ENCODE assay signal across 22 cellular contexts in the genomic region with DNA sequence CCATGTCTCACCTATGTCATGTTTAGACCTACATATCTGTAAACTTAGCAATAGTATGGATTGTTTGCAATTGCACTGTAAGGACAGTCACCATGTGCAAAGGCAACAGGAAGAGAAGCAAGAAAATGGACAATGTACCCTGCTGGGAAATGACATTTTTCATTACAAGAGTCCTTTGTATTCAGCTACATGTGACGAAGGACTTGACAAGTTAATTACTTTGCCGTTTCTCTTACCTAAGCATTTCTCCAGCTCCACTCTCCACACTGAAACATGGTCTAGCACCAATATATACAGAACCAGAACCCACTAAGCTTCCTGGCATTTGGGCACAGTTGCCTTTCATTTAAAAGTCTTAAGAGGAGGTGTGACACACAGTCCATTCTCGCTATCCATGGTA.
DNase-seq lines count a peak whose midpoint lies in the region; FAIRE-seq and TF ChIP-seq lines count a peak whose summit lies in the region.
"Had no signal": no experiment of that assay in that cellular context is flagged by ENCODE, and none has a peak within 500 bp of the region (broad histone marks: within the 10 kb centered on the region; RNA-seq: fewer than 3 reads in every experiment).

No MANE protein-coding gene starts in this region.

- H3K4me3 ChIP-seq in small intestine (ENCODE audit: low read depth in 1 of 2, low read length in 2 of 2), result no peak overlapping the region
- H3K4me3 ChIP-seq in WERI-Rb-1 (ENCODE audit: low read depth, low read length), result no peak overlapping the region

- H3K27me3 ChIP-seq in small intestine (ENCODE audit: control insufficient read depth in 2 of 2, insufficient read depth in 2 of 2, low read length in 2 of 2) (peaks cover 0 to 3% of the 10 kb centered on the region in 2 donors), WERI-Rb-1 (ENCODE audit: insufficient read depth, low read depth, severe bottlenecking) (no peaks in the 10 kb centered on the region)

- H3K9me3 ChIP-seq in small intestine (ENCODE audit: control insufficient read depth, low read depth) (peaks cover 1% of the 10 kb centered on the region), WERI-Rb-1 (ENCODE audit: severe bottlenecking) (no peaks in the 10 kb centered on the region)

- peaks cover 0 to 3% of the 10 kb centered on the region in 2 donors for H3K4me1 ChIP-seq in small intestine (ENCODE audit: control insufficient read depth in 2 of 2, insufficient read depth in 1 of 2, low read depth in 1 of 2, low read length in 1 of 2)

- WGBS in small intestine, 3 donors, result 45 to 57% (median 52%) methylated on average over 3 of the region's 3 CpGs

- DNase-seq in NCI-H2081 (lab: John Stamatoyannopoulos, UW) (peak; percentile 39 to 70), NCI-H2081 treated with DMSO at 0.1 percent for 48 hours (lab: John Stamatoyannopoulos, UW) (no peak), NCI-H345 (lab: John Stamatoyannopoulos, UW) (peak; percentile 53), SK-MEL-5 (ENCODE audit: low read depth, low spot score) (peak; percentile 69), small intestine (peak; percentile 67), NAMALWA (ENCODE audit: low spot score) (no peak), WERI-Rb-1 (no peak)
- no peak for DNase-seq in stimulated activated naive CD4-positive, alpha-beta T cell (lab: John Stamatoyannopoulos, UW)
- DNase-seq: CD4-positive, alpha-beta T cell; DMS53; GOT3; KBM-7; NCI-H1105 treated with DMSO at 0.1 percent for 48 hours; NCI-H2029 treated with DMSO at 0.1 percent for 48 hours; NCI-H446; NCI-H526 treated with DMSO at 0.1 percent for 48 hours; PC-3; RPMI8226; SHP77 treated with DMSO at 0.1 percent for 48 hours; T-cell had no signal

- no peaks in the 10 kb centered on the region for H3K36me3 ChIP-seq in small intestine (ENCODE audit: control insufficient read depth in 2 of 2, insufficient read depth in 2 of 2, low read length in 2 of 2)
- no peaks in the 10 kb centered on the region for H3K36me3 ChIP-seq in WERI-Rb-1

- in situ Hi-C loops in SK-MEL-5 (cut with HindIII; ENCODE audit: low pct_unique_long_range_greater_than_20kb, low sequenced_read_pairs), result no loop called here

- no peak for FAIRE-seq in small intestine (lab: Jason Lieb, UNC)
- FAIRE-seq: GM12891, GM18507 had no signal

- no peak for TF ChIP-seq CTCF in WERI-Rb-1 (IDR thresholded peaks at IDR 0.05; ENCODE audit: low read depth, low read length)

- H3K27ac ChIP-seq in small intestine (ENCODE audit: low read depth in 1 of 2, low read length in 1 of 2) (no peak overlapping the region), WERI-Rb-1 (no peak overlapping the region)

Comparison
In these comparisons a context has a peak if more than half of its experiments do, and no peak if none do; other contexts are left out.
1. DNase-seq: peak in NCI-H2081 (2 of 2), NCI-H345 (single experiment), SK-MEL-5 (single experiment) and small intestine (single experiment); none in NCI-H2081 treated with DMSO at 0.1 percent for 48 hours (single experiment), stimulated activated naive CD4-positive, alpha-beta T cell (0 of 6), NAMALWA (single experiment) and WERI-Rb-1 (single experiment).